8 cellular contexts compared by ENCODE assay signal in genomic region chr9:119169222-119169621, GRCh38.
DNase-seq lines count a peak whose midpoint lies in the region; ATAC-seq and TF ChIP-seq lines count a peak whose summit lies in the region.
"Not testable (repeated sequence)": the region's sequence is repeated elsewhere in the genome, so short reads cannot be mapped to it uniquely, and the experiment has no call there.

No MANE protein-coding gene starts in this region.

- not testable (repeated sequence) for H2BK120ac ChIP-seq in mesenchymal stem cell (ENCODE audit: low read depth, low read length)

- H3K27ac ChIP-seq in GM23338 (ENCODE audit: low read depth) (peak overlapping the region; percentile 67; the same call in 1 of the 2 replicates), ectodermal cell (ENCODE audit: insufficient read depth, low read depth, low read length, poor library complexity, severe bottlenecking) (peak overlapping the region; percentile 87)
- not testable (repeated sequence) for H3K27ac ChIP-seq in heart left ventricle; iPS-18a (ENCODE audit: low read length); mesenchymal stem cell (ENCODE audit: low read length, poor library complexity, severe bottlenecking); parathyroid adenoma; upper lobe of left lung

- H3F3A ChIP-seq in GM23338 (replicated peaks; ENCODE audit: low read depth), result not testable (repeated sequence)

- H3K4me1 Mint-ChIP-seq in GM23338, result not testable (repeated sequence)

- H3K27me3 Mint-ChIP-seq in GM23338 (ENCODE audit: insufficient read depth, low read depth, poor library complexity), result not testable (repeated sequence)

- not testable (repeated sequence) for H3K27me3 ChIP-seq in GM23338 (ENCODE audit: insufficient read depth); ectodermal cell (ENCODE audit: control insufficient read depth, insufficient read depth, low read length, poor library complexity, severe bottlenecking); heart left ventricle; iPS-18a (ENCODE audit: control insufficient read depth, insufficient read depth, low read length); mesenchymal stem cell (ENCODE audit: control insufficient read depth in 1 of 2, insufficient read depth in 1 of 2, low read length in 2 of 2); parathyroid adenoma (ENCODE audit: control insufficient read depth, insufficient read depth, low read length); upper lobe of left lung

- not testable (repeated sequence) for H3K9me3 ChIP-seq in ectodermal cell (ENCODE audit: control insufficient read depth, low read length); heart left ventricle; iPS-18a (ENCODE audit: control insufficient read depth, low read depth, low read length); mesenchymal stem cell (ENCODE audit: control insufficient read depth, low read length); parathyroid adenoma (ENCODE audit: control insufficient read depth, low read length); upper lobe of left lung

- peak overlapping the region; percentile 98 for H3K27ac Mint-ChIP-seq in GM23338

- not testable (repeated sequence) for TF ChIP-seq CTCF in GM23338 (conservative IDR thresholded peaks at IDR 0.05; ENCODE audit: low read depth in 2 of 2); heart left ventricle (IDR thresholded peaks at IDR 0.05); parathyroid adenoma (IDR thresholded peaks at IDR 0.05); upper lobe of left lung (IDR thresholded peaks at IDR 0.05)

- H2AK5ac ChIP-seq in mesenchymal stem cell (ENCODE audit: low read length, severe bottlenecking), result not testable (repeated sequence)

- H4K20me1 ChIP-seq in GM23338 (replicated peaks; ENCODE audit: insufficient read depth), result not testable (repeated sequence)

- H3K4me2 ChIP-seq in GM23338 (peak overlapping the region; percentile 77), mesenchymal stem cell (ENCODE audit: low read length, poor library complexity, severe bottlenecking) (peak overlapping the region; percentile 42), parathyroid adenoma (ENCODE audit: low read length) (peak overlapping the region; percentile 62)

- H3K9ac ChIP-seq in iPS-18a (ENCODE audit: low read length), result peak overlapping the region; percentile 79
- not testable (repeated sequence) for H3K9ac ChIP-seq in mesenchymal stem cell (ENCODE audit: low read length); parathyroid adenoma

- not testable (repeated sequence) for H3K4ac ChIP-seq in mesenchymal stem cell (ENCODE audit: low read depth in 1 of 2, low read length in 2 of 2)

- not testable (repeated sequence) for H4K8ac ChIP-seq in mesenchymal stem cell (ENCODE audit: low read length)

- H3K4me1 ChIP-seq in GM23338 (ENCODE audit: insufficient read depth); heart left ventricle; iPS-18a (ENCODE audit: control insufficient read depth, low read depth, low read length); mesenchymal stem cell (ENCODE audit: control insufficient read depth, insufficient read depth, low read depth, low read length); parathyroid adenoma; upper lobe of left lung: not testable (repeated sequence)
- peaks cover 16% of the 10 kb centered on the region for H3K4me1 ChIP-seq in ectodermal cell (ENCODE audit: control insufficient read depth, insufficient read depth, low read length)

- peaks cover 18% of the 10 kb centered on the region for H3K36me3 Mint-ChIP-seq in GM23338 (ENCODE audit: low read depth)

- not testable (repeated sequence) for H3K18ac ChIP-seq in mesenchymal stem cell (ENCODE audit: low read depth in 1 of 2, low read length in 2 of 2)

- 10 to 11% methylated on average over 25 of the region's 27 CpGs for WGBS in ectodermal cell, 2 experiments
- WGBS in heart left ventricle, 4 donors, result 25 to 34% (median 32%) methylated on average over 18 to 27 of the region's 27 CpGs
- WGBS in mesenchymal stem cell, result 21% methylated on average over 21 of the region's 27 CpGs
- WGBS in upper lobe of left lung, 2 donors, result 43 to 45% methylated on average over 17 to 25 of the region's 27 CpGs

- H2BK12ac ChIP-seq in mesenchymal stem cell (ENCODE audit: low read length in 2 of 2), result not testable (repeated sequence)

- not testable (repeated sequence) for H3K23ac ChIP-seq in mesenchymal stem cell (ENCODE audit: low read length in 2 of 2)

- H3K79me1 ChIP-seq in mesenchymal stem cell (replicated peaks; ENCODE audit: low read length, poor library complexity, severe bottlenecking), result not testable (repeated sequence)

- H3K4me3 ChIP-seq in GM23338 (peak overlapping the region; percentile 59), ectodermal cell (ENCODE audit: insufficient read depth, low read depth, low read length) (peak overlapping the region; percentile 27), heart left ventricle (peak overlapping the region in 11 of 12 donors; percentile 15 to 46 (median 37)), iPS-18a (ENCODE audit: low read length) (peak overlapping the region; percentile 54), parathyroid adenoma (ENCODE audit: low read depth, low read length) (peak overlapping the region; percentile 37), upper lobe of left lung (peak overlapping the region in 3 of 4 donors; percentile 25 to 34 (median 28))
- not testable (repeated sequence) for H3K4me3 ChIP-seq in mesenchymal stem cell (ENCODE audit: insufficient read depth in 1 of 2, low read depth in 1 of 2, low read length in 2 of 2)

- DNase-seq in GM23338 (ENCODE audit: low spot score) (peak; percentile 68), NCI-H69 (lab: John Stamatoyannopoulos, UW) (peak; percentile 54), upper lobe of left lung (peak in 1 of 2 donors; percentile 78)
- DNase-seq in heart left ventricle, mesenchymal stem cell: not testable (repeated sequence)

- peak overlapping the region; percentile 84 for H3K4me3 Mint-ChIP-seq in GM23338

- H4K91ac ChIP-seq in mesenchymal stem cell (ENCODE audit: low read length), result not testable (repeated sequence)

- not testable (repeated sequence) for TF ChIP-seq POLR2A in heart left ventricle (IDR thresholded peaks at IDR 0.05); upper lobe of left lung (IDR thresholded peaks at IDR 0.05)

- ATAC-seq in GM23338; heart left ventricle; upper lobe of left lung (ENCODE audit: low FRiP score in 2 of 2): not testable (repeated sequence)

- not testable (repeated sequence) for H2BK5ac ChIP-seq in mesenchymal stem cell (ENCODE audit: low read depth, low read length, poor library complexity, severe bottlenecking)

- H3K9me2 ChIP-seq in GM23338 (ENCODE audit: insufficient read depth), result not testable (repeated sequence)

- not testable (repeated sequence) for H3K9me3 Mint-ChIP-seq in GM23338

- intact Hi-C loops in heart left ventricle (cut with DNase I), result not testable (repeated sequence)

- not testable (repeated sequence) for H2BK15ac ChIP-seq in mesenchymal stem cell (ENCODE audit: low read depth, poor library complexity, severe bottlenecking)

- not testable (repeated sequence) for TF ChIP-seq EP300 in upper lobe of left lung (IDR thresholded peaks at IDR 0.05)

- H3K14ac ChIP-seq in mesenchymal stem cell (ENCODE audit: low read length in 2 of 2), result not testable (repeated sequence)

- peak overlapping the region; percentile 65; the same call in 1 of the 2 replicates for H2AFZ ChIP-seq in GM23338
- not testable (repeated sequence) for H2AFZ ChIP-seq in mesenchymal stem cell (ENCODE audit: low read depth, low read length)
- peak overlapping the region; percentile 33 for H2AFZ ChIP-seq in parathyroid adenoma

- not testable (repeated sequence) for H3K79me2 ChIP-seq in GM23338 (replicated peaks; ENCODE audit: insufficient read depth); parathyroid adenoma

- H3K36me3 ChIP-seq in GM23338 (ENCODE audit: insufficient read depth); ectodermal cell (ENCODE audit: control insufficient read depth, insufficient read depth, low read length); heart left ventricle; iPS-18a (ENCODE audit: control insufficient read depth, low read depth, low read length); parathyroid adenoma (ENCODE audit: control insufficient read depth, insufficient read depth, low read length); upper lobe of left lung: not testable (repeated sequence)
- H3K36me3 ChIP-seq in mesenchymal stem cell (ENCODE audit: control insufficient read depth in 1 of 2, insufficient read depth in 2 of 2, low read depth in 1 of 2, low read length in 2 of 2), result peaks cover 0 to 22% of the 10 kb centered on the region in 2 experiments
